ENCODE assay signal across 15 cellular contexts in genomic region chr2:108570416-108570815, GRCh38. TPM values are rescaled to one million over a fixed set of nuclear protein-coding genes. Genes with fewer than 3 reads are reported as not detected.
DNase-seq lines count a peak whose midpoint lies in the region; ATAC-seq and TF ChIP-seq lines count a peak whose summit lies in the region.
"Had no signal": no experiment of that assay in that cellular context is flagged by ENCODE, and none has a peak within 500 bp of the region (broad histone marks: within the 10 kb centered on the region; RNA-seq: fewer than 3 reads in every experiment).

No MANE protein-coding gene starts in this region.

- in situ Hi-C loops in transverse colon (cut with MboI; ENCODE audit: low pct_ligation_motif_present in 1 of 4, low pct_unique_long_range_greater_than_20kb in 1 of 4, low sequenced_read_pairs in 3 of 4), result no loop called here

- H3K36me3 ChIP-seq in right atrium auricular region (no peaks in the 10 kb centered on the region), transverse colon (no peaks in the 10 kb centered on the region), testis (ENCODE audit: low read depth, missing control alignments) (no peaks in the 10 kb centered on the region)
- H3K36me3 ChIP-seq: cardiac muscle cell, esophagus squamous epithelium, tibial nerve had no signal

- peaks cover 0 to 39% of the 10 kb centered on the region in 2 donors for H3K4me1 ChIP-seq in right atrium auricular region
- H3K4me1 ChIP-seq in transverse colon, result peaks cover 4 to 55% (median 23%) of the 10 kb centered on the region in 4 donors
- H3K4me1 ChIP-seq in testis, result no peaks in the 10 kb centered on the region

- 78 to 81% methylated on average over 7 of the region's 7 CpGs for WGBS in transverse colon (ENCODE audit: low coverage in 1 of 2), 2 donors
- WGBS in testis, 2 donors, result 46 to 50% methylated on average over 7 of the region's 7 CpGs

- intact Hi-C loops in Right ventricle myocardium inferior (cut with DNase I) (no loop called here), transverse colon (cut with DNase I; ENCODE audit: low total_unique reads) (no loop called here), testis (cut with DNase I; ENCODE audit: low total_unique reads) (no loop called here)

- H3K27ac ChIP-seq in right atrium auricular region, result no peak overlapping the region
- peak overlapping the region in 3 of 4 donors; percentile 4 to 31 (median 7) for H3K27ac ChIP-seq in transverse colon
- no peak overlapping the region for H3K27ac ChIP-seq in testis
- H3K27ac ChIP-seq: cardiac muscle cell, esophagus squamous epithelium, tibial nerve had no signal

- TF ChIP-seq CTCF in right atrium auricular region (IDR thresholded peaks at IDR 0.05) (no peak), transverse colon (IDR thresholded peaks at IDR 0.05) (no peak), testis (IDR thresholded peaks at IDR 0.05) (no peak)

- H3K27me3 ChIP-seq in right atrium auricular region (no peaks in the 10 kb centered on the region), transverse colon (no peaks in the 10 kb centered on the region), testis (no peaks in the 10 kb centered on the region)
- H3K27me3 ChIP-seq: cardiac muscle cell, esophagus squamous epithelium had no signal

- H3K9me3 ChIP-seq in right atrium auricular region, result no peaks in the 10 kb centered on the region
- no peaks in the 10 kb centered on the region for H3K9me3 ChIP-seq in transverse colon
- H3K9me3 ChIP-seq in testis, result no peaks in the 10 kb centered on the region
- H3K9me3 ChIP-seq: esophagus squamous epithelium, tibial nerve had no signal

- TF ChIP-seq POLR2A in transverse colon (IDR thresholded peaks at IDR 0.05), result no peak
- no peak for TF ChIP-seq POLR2A in testis (IDR thresholded peaks at IDR 0.05)

- peak; percentile 20 for ATAC-seq in Right ventricle myocardium inferior
- ATAC-seq in esophagus mucosa, result no peak
- ATAC-seq: naive thymus-derived CD8-positive, alpha-beta T cell had no signal

- no peak for DNase-seq in Right ventricle myocardium inferior (ENCODE audit: missing footprints)
- no peak for DNase-seq in right atrium auricular region (ENCODE audit: low spot score)
- peak; percentile 95 for DNase-seq in amniotic epithelial cell (ENCODE audit: low read depth)
- DNase-seq in iPS-NIHi7 (ENCODE audit: extremely low spot score), result peak; percentile 49
- no peak for DNase-seq in transverse colon
- no peak for DNase-seq in testis
- DNase-seq in COLO668 (lab: John Stamatoyannopoulos, UW; ENCODE audit: unreplicated experiment), result no peak
- DNase-seq: 8988T; activated CD4-positive, alpha-beta T cell treated with anti-CD3 and anti-CD28 coated beads, Interleukin-2, amount 10 ng/mL, durations not matched to agents 7 days and 5 days; esophagus squamous epithelium; naive thymus-derived CD8-positive, alpha-beta T cell; NCI-H1930 had no signal

- H3K4me3 ChIP-seq in right atrium auricular region (no peak overlapping the region), transverse colon (no peak overlapping the region), testis (no peak overlapping the region)
- H3K4me3 ChIP-seq: cardiac muscle cell, esophagus squamous epithelium, tibial nerve had no signal

- TF ChIP-seq EP300 in transverse colon (IDR thresholded peaks at IDR 0.05; ENCODE audit: low read depth), result no peak

RNA-seq across cellular contexts. Expression of gene LIMS1, which starts 36.1 kb away (rescaled TPM):
- total RNA-seq in Right ventricle myocardium inferior, result 84.3 TPM
- total RNA-seq in right atrium auricular region, result 100 to 1,000 TPM in 1 of 2 donors, 10 to 100 TPM in 1; 66.7 to 106 TPM
- total RNA-seq in transverse colon, result 10 to 100 TPM in 3 of 4 donors, 1 to 10 TPM in 1; 4.5 to 41.0 (median 24.1) TPM
- total RNA-seq in testis, result 100 to 1,000 TPM in 1 of 2 donors, 10 to 100 TPM in 1; 94.1 to 110 TPM
- 44.8 TPM for polyA plus RNA-seq in testis (ENCODE audit: insufficient read depth, low read depth, low replicate concordance)
- 29.1 TPM for total RNA-seq in esophagus mucosa

Comparison
In these comparisons a context has a peak if more than half of its experiments do, and no peak if none do; other contexts are left out.
1. DNase-seq: peak in amniotic epithelial cell (single experiment) and iPS-NIHi7 (single experiment); none in Right ventricle myocardium inferior (single experiment), right atrium auricular region (single experiment), transverse colon (single experiment), testis (single experiment) and COLO668 (single experiment).
2. H3K27ac ChIP-seq: peak in transverse colon (3 of 4); none in right atrium auricular region (0 of 2) and testis (0 of 2).